Comparison of ENCODE assay signal across 13 cellular contexts in genomic region chr7:84157171-84157570, GRCh38. TPM values are rescaled to one million over a fixed set of nuclear protein-coding genes. Genes with fewer than 3 reads are reported as not detected.
DNase-seq lines count a peak whose midpoint lies in the region; ATAC-seq and TF ChIP-seq lines count a peak whose summit lies in the region.
"Had no signal": no experiment of that assay in that cellular context is flagged by ENCODE, and none has a peak within 500 bp of the region (broad histone marks: within the 10 kb centered on the region; RNA-seq: fewer than 3 reads in every experiment).

No MANE protein-coding gene starts in this region.

- H3K4me3 ChIP-seq in GM23338 (no peak overlapping the region), Panc1 (ENCODE audit: low read depth in 2 of 2, low read length in 2 of 2) (peak overlapping the region in 1 of 2 experiments; percentile 6; a peak in 1 of 4 replicates), endodermal cell (ENCODE audit: low read length) (no peak overlapping the region), smooth muscle cell (no peak overlapping the region), brain microvascular endothelial cell (ENCODE audit: low read depth, low read length) (no peak overlapping the region)
- H3K4me3 ChIP-seq: A549; BLaER1 treated with 17β-estradiol and CSF1 and Interleukin-3, amounts not matched to agents 10 nM and 100 nM; K562 had no signal

- H3K27me3 Mint-ChIP-seq in GM23338 (ENCODE audit: insufficient read depth, low read depth, poor library complexity) (no peaks in the 10 kb centered on the region), endodermal cell (ENCODE audit: insufficient read depth) (no peaks in the 10 kb centered on the region)
- H3K27me3 Mint-ChIP-seq: CD4-positive, CD25-positive, alpha-beta regulatory T cell had no signal

- in situ Hi-C loops in Panc1 (cut with HindIII; ENCODE audit: low pct_unique_long_range_greater_than_20kb, low sequenced_read_pairs) (no loop called here), brain microvascular endothelial cell (cut with HindIII; ENCODE audit: low pct_ligation_motif_present, low sequenced_read_pairs) (no loop called here)

- no peak overlapping the region for H3K9ac ChIP-seq in endodermal cell (ENCODE audit: extremely low read depth, low read length, poor library complexity, severe bottlenecking)
- H3K9ac ChIP-seq in smooth muscle cell (ENCODE audit: low read depth): no peak overlapping the region
- H3K9ac ChIP-seq: BLaER1 treated with 17β-estradiol and CSF1 and Interleukin-3, amounts not matched to agents 10 nM and 100 nM had no signal

- no peaks in the 10 kb centered on the region for H3K27me3 ChIP-seq in GM23338 (ENCODE audit: insufficient read depth)
- no peaks in the 10 kb centered on the region for H3K27me3 ChIP-seq in Panc1 (ENCODE audit: control insufficient read depth, insufficient read depth, low read length)
- no peaks in the 10 kb centered on the region for H3K27me3 ChIP-seq in endodermal cell (ENCODE audit: control insufficient read depth, insufficient read depth, low read length, poor library complexity, severe bottlenecking)
- no peaks in the 10 kb centered on the region for H3K27me3 ChIP-seq in smooth muscle cell (ENCODE audit: low read depth)
- H3K27me3 ChIP-seq in brain microvascular endothelial cell (replicated peaks): no peaks in the 10 kb centered on the region
- H3K27me3 ChIP-seq: BLaER1 treated with 17β-estradiol and CSF1 and Interleukin-3, amounts not matched to agents 10 nM and 100 nM had no signal

- no TSS peak for BruUV-seq in Panc1 (replicated peaks; lab: Mats Ljungman, UMichigan)

- H3K27ac Mint-ChIP-seq in GM23338 (peak overlapping the region; percentile 41; the same call in 1 of the 2 replicates), endodermal cell (peak overlapping the region; percentile 35)
- H3K27ac Mint-ChIP-seq: CD4-positive, CD25-positive, alpha-beta regulatory T cell had no signal

- ATAC-seq in GM23338: no peak
- no peak for ATAC-seq in Panc1
- ATAC-seq: A549, K562 had no signal

- H3K36me3 Mint-ChIP-seq in GM23338 (ENCODE audit: low read depth) (no peaks in the 10 kb centered on the region), endodermal cell (ENCODE audit: low read depth) (no peaks in the 10 kb centered on the region)
- H3K36me3 Mint-ChIP-seq: CD4-positive, CD25-positive, alpha-beta regulatory T cell had no signal

- WGBS in endodermal cell (ENCODE audit: insufficient coverage in 1 of 2, insufficient read length in 1 of 2), 2 experiments: 87 to 90% methylated on average over 4 of the region's 4 CpGs
- 50% methylated on average over 4 of the region's 4 CpGs for WGBS in smooth muscle cell (ENCODE audit: low lambda C conversion rate)

- no peaks in the 10 kb centered on the region for H3K36me3 ChIP-seq in GM23338 (ENCODE audit: insufficient read depth)
- H3K36me3 ChIP-seq in Panc1 (ENCODE audit: control insufficient read depth, insufficient read depth, low read length): no peaks in the 10 kb centered on the region
- no peaks in the 10 kb centered on the region for H3K36me3 ChIP-seq in endodermal cell (ENCODE audit: control insufficient read depth, insufficient read depth, low read length)
- no peaks in the 10 kb centered on the region for H3K36me3 ChIP-seq in smooth muscle cell (ENCODE audit: low read depth)
- no peaks in the 10 kb centered on the region for H3K36me3 ChIP-seq in brain microvascular endothelial cell (replicated peaks)
- H3K36me3 ChIP-seq: BLaER1 treated with 17β-estradiol and CSF1 and Interleukin-3, amounts not matched to agents 10 nM and 100 nM had no signal

- H3F3A ChIP-seq in GM23338 (replicated peaks; ENCODE audit: low read depth): no peaks in the 10 kb centered on the region
- H3F3A ChIP-seq in smooth muscle cell (ENCODE audit: low read depth): no peaks in the 10 kb centered on the region

- H3K4me3 Mint-ChIP-seq in GM23338 (no peak overlapping the region), endodermal cell (no peak overlapping the region)
- H3K4me3 Mint-ChIP-seq: CD4-positive, CD25-positive, alpha-beta regulatory T cell had no signal

- CTCF ChIA-PET in Panc1 (lab: Charles Lee): no interaction called here

- H3K4me1 ChIP-seq in GM23338 (ENCODE audit: insufficient read depth): peaks cover 13% of the 10 kb centered on the region
- peaks cover 16% of the 10 kb centered on the region; the same call in 1 of the 2 replicates for H3K4me1 ChIP-seq in Panc1 (ENCODE audit: control insufficient read depth, insufficient read depth, low read length)
- H3K4me1 ChIP-seq in endodermal cell (ENCODE audit: control insufficient read depth, insufficient read depth, low read length): peaks cover 12% of the 10 kb centered on the region
- peaks cover 4% of the 10 kb centered on the region for H3K4me1 ChIP-seq in smooth muscle cell (ENCODE audit: low read depth)
- H3K4me1 ChIP-seq: BLaER1 treated with 17β-estradiol and CSF1 and Interleukin-3, amounts not matched to agents 10 nM and 100 nM had no signal

- H3K9me3 ChIP-seq in Panc1 (ENCODE audit: control insufficient read depth, insufficient read depth, low read depth, low read length) (no peaks in the 10 kb centered on the region), endodermal cell (ENCODE audit: control insufficient read depth, low read length) (no peaks in the 10 kb centered on the region), smooth muscle cell (replicated peaks; ENCODE audit: low read depth) (no peaks in the 10 kb centered on the region)
- H3K9me3 ChIP-seq: A549; BLaER1 treated with 17β-estradiol and CSF1 and Interleukin-3, amounts not matched to agents 10 nM and 100 nM had no signal

- intact Hi-C loops in Panc1 (cut with micrococcal nuclease; ENCODE audit: unreplicated experiment): no loop called here

- TF ChIP-seq CTCF in GM23338 (conservative IDR thresholded peaks at IDR 0.05; ENCODE audit: low read depth in 2 of 2) (no peak), Panc1 (IDR thresholded peaks at IDR 0.05) (no peak), endodermal cell (conservative IDR thresholded peaks at IDR 0.05) (no peak), smooth muscle cell (IDR thresholded peaks at IDR 0.05; ENCODE audit: borderline replicate concordance, insufficient read depth, poor library complexity, severe bottlenecking) (no peak), brain microvascular endothelial cell (IDR thresholded peaks at IDR 0.05; ENCODE audit: low read depth, low read length, missing control alignments) (no peak)

- H3K79me2 ChIP-seq in GM23338 (replicated peaks; ENCODE audit: insufficient read depth): peaks cover 87% of the 10 kb centered on the region
- peaks cover 2% of the 10 kb centered on the region for H3K79me2 ChIP-seq in smooth muscle cell (ENCODE audit: low read depth)

- H2AFZ ChIP-seq in GM23338 (no peak overlapping the region), smooth muscle cell (ENCODE audit: low read depth) (peak overlapping the region; percentile 16)

- no peak overlapping the region; the same call in 1 of the 2 replicates for H3K4me2 ChIP-seq in GM23338
- peak overlapping the region; percentile 15 for H3K4me2 ChIP-seq in smooth muscle cell
- H3K4me2 ChIP-seq: A549; BLaER1 treated with 17β-estradiol and CSF1 and Interleukin-3, amounts not matched to agents 10 nM and 100 nM had no signal

- no peaks in the 10 kb centered on the region for H3K9me2 ChIP-seq in GM23338 (ENCODE audit: insufficient read depth)

- DNase-seq in GM23338 (ENCODE audit: low spot score) (no peak), Panc1 (ENCODE audit: low read depth, low spot score) (peak; percentile 28), endodermal cell (no peak), smooth muscle cell (lab: John Stamatoyannopoulos, UW; ENCODE audit: unreplicated experiment) (no peak), Ammon's horn (ENCODE audit: low spot score) (no peak), cortex of kidney (lab: John Stamatoyannopoulos, UW) (no peak), brain microvascular endothelial cell (no peak)
- DNase-seq: CD4-positive, CD25-positive, alpha-beta regulatory T cell; DMS 273 treated with DMSO at 0.1 percent for 48 hours had no signal

- H3K9me3 Mint-ChIP-seq in GM23338 (no peaks in the 10 kb centered on the region), endodermal cell (no peaks in the 10 kb centered on the region)

- H3K4me1 Mint-ChIP-seq in GM23338 (peaks cover 17% of the 10 kb centered on the region), endodermal cell (peaks cover 29% of the 10 kb centered on the region)

- POLR2A ChIA-PET in Panc1 (lab: Charles Lee): no interaction called here

- H3K27ac ChIP-seq in GM23338 (ENCODE audit: low read depth) (peak overlapping the region; percentile 13; the same call in 1 of the 2 replicates), Panc1 (ENCODE audit: low read length) (peak overlapping the region; percentile 18; the same call in 1 of the 2 replicates), endodermal cell (ENCODE audit: low read depth, low read length) (no peak overlapping the region), smooth muscle cell (ENCODE audit: low read depth) (peak overlapping the region; percentile 34), brain microvascular endothelial cell (no peak overlapping the region)
- H3K27ac ChIP-seq: A549; BLaER1 treated with 17β-estradiol and CSF1 and Interleukin-3, amounts not matched to agents 10 nM and 100 nM; HL-60 had no signal

- H4K20me1 ChIP-seq in GM23338 (replicated peaks; ENCODE audit: insufficient read depth): no peaks in the 10 kb centered on the region
- no peaks in the 10 kb centered on the region for H4K20me1 ChIP-seq in smooth muscle cell (ENCODE audit: low read depth)
- H4K20me1 ChIP-seq: BLaER1 treated with 17β-estradiol and CSF1 and Interleukin-3, amounts not matched to agents 10 nM and 100 nM had no signal

RNA-seq across cellular contexts. Expression of gene SEMA3A, which starts 37.4 kb away (rescaled TPM):
- 46.4 and 54.5 TPM in 2 replicates for total RNA-seq in GM23338 (2014; rRNA removed; shearing (Covaris generic))
- polyA plus RNA-seq in GM23338 (2016; fragmentation: Nextera tagmentation; extraction: Ambion mirVana): 12.3 and 19.8 TPM in 2 replicates
- 43.3 TPM for total RNA-seq in Panc1 (2021; ENCODE audit: unreplicated experiment)
- 16.7 TPM for polyA plus RNA-seq in Panc1 (2012; ENCODE audit: insufficient read length)
- 10 to 100 TPM; 43.5 to 72.8 TPM for total RNA-seq in endodermal cell
- 36.0 TPM for polyA plus RNA-seq in endodermal cell (2013, experiment 1 of 2)
- 34.7 TPM for polyA plus RNA-seq in endodermal cell (2013, experiment 2 of 2)
- total RNA-seq in smooth muscle cell: 31.3 and 34.6 TPM in 2 replicates
- 8.3 and 12.0 TPM in 2 replicates for polyA plus RNA-seq in smooth muscle cell
- total RNA-seq: CD4-positive, CD25-positive, alpha-beta regulatory T cell had no signal
- polyA plus RNA-seq: CD4-positive, CD25-positive, alpha-beta regulatory T cell had no signal

Comparison
In these comparisons a context has a peak if more than half of its experiments do, and no peak if none do; other contexts are left out.
1. H3K27ac ChIP-seq: peak in GM23338 (single experiment), Panc1 (single experiment) and smooth muscle cell (single experiment); none in endodermal cell (single experiment) and brain microvascular endothelial cell (single experiment).